ENCODE assay signal across 28 cellular contexts in genomic region chr1:29531596-29531995, GRCh38.
"Had no signal": no experiment of that assay in that cellular context is flagged by ENCODE, and none has a peak within 500 bp of the region (broad histone marks: within the 10 kb centered on the region; RNA-seq: fewer than 3 reads in every experiment).

No MANE protein-coding gene starts in this region.

- H3K36me3 Mint-ChIP-seq: activated naive CD8-positive, alpha-beta T cell treated with anti-CD3 and anti-CD28 coated beads, Interleukin-2, amount 10 ng/mL, durations not matched to agents 7 days and 5 days had no signal

- H3K27me3 ChIP-seq: adrenal gland, MG63, SJCRH30 had no signal

- DNase-seq: activated CD4-positive, alpha-beta T cell treated with anti-CD3 and anti-CD28 coated beads for 4 hours; activated CD8-positive, alpha-beta T cell treated with anti-CD3 and anti-CD28 coated beads for 36 hours; activated naive CD4-positive, alpha-beta T cell treated with anti-CD3 and anti-CD28 coated beads, Interleukin-2, amount 50 U/mL, for 16 hours; activated naive CD8-positive, alpha-beta T cell treated with anti-CD3 and anti-CD28 coated beads, Interleukin-2, amount 10 ng/mL, durations not matched to agents 7 days and 5 days; activated T-cell treated with anti-CD3 and anti-CD28 coated beads for 4 hours; activated T-cell treated with anti-CD3 and anti-CD28 coated beads, Interleukin-2, amount 50 U/mL, for 48 hours; anterior cingulate cortex; MG63; MV-4-11; NCI-H1092 treated with DMSO at 0.1 percent for 48 hours; NCI-H1417 treated with DMSO at 0.1 percent for 48 hours; NCI-H1694; NCI-H2029; NCI-H2107; NCI-H2171 treated with DMSO at 0.1 percent for 48 hours; NCI-H226; NCI-H526; NCI-H774; OCI-M1; Right ventricle myocardium superior; SJCRH30; SK-N-SH; T-helper 1 cell had no signal

- H3K4me3 Mint-ChIP-seq: activated CD8-positive, alpha-beta T cell treated with anti-CD3 and anti-CD28 coated beads for 36 hours; activated naive CD8-positive, alpha-beta T cell treated with anti-CD3 and anti-CD28 coated beads, Interleukin-2, amount 10 ng/mL, durations not matched to agents 7 days and 5 days; activated T-helper 17 cell treated with anti-CD3 and anti-CD28 coated beads, Interleukin-2, amount 50 U/mL, for 72 hours had no signal

- H3K36me3 ChIP-seq: adrenal gland, MG63, SJCRH30 had no signal

- H3K4me2 ChIP-seq: SK-N-SH had no signal

- ATAC-seq: activated CD4-positive, CD25-positive, alpha-beta regulatory T cell treated with anti-CD3 and anti-CD28 coated beads, Interleukin-2, amount 50 U/mL, for 24 hours; activated CD8-positive, alpha-beta T cell treated with anti-CD3 and anti-CD28 coated beads for 36 hours; activated T-helper 17 cell treated with anti-CD3 and anti-CD28 coated beads, Interleukin-2, amount 50 U/mL, for 72 hours; Panc1 had no signal

- H3K27ac ChIP-seq: adrenal gland, RWPE1, SJCRH30 had no signal

- H3K4me1 ChIP-seq: adrenal gland, SJCRH30 had no signal

- H3K4me3 ChIP-seq: adrenal gland, MG63, SJCRH30 had no signal

- H3K9me3 ChIP-seq: adrenal gland, MG63 had no signal

- H3K9ac ChIP-seq: SK-N-SH had no signal

- H3K27ac Mint-ChIP-seq: activated CD8-positive, alpha-beta T cell treated with anti-CD3 and anti-CD28 coated beads for 36 hours; activated naive CD8-positive, alpha-beta T cell treated with anti-CD3 and anti-CD28 coated beads, Interleukin-2, amount 10 ng/mL, durations not matched to agents 7 days and 5 days; activated T-helper 17 cell treated with anti-CD3 and anti-CD28 coated beads, Interleukin-2, amount 50 U/mL, for 72 hours had no signal

- H3K4me1 Mint-ChIP-seq: activated naive CD8-positive, alpha-beta T cell treated with anti-CD3 and anti-CD28 coated beads, Interleukin-2, amount 10 ng/mL, durations not matched to agents 7 days and 5 days; activated T-helper 17 cell treated with anti-CD3 and anti-CD28 coated beads, Interleukin-2, amount 50 U/mL, for 72 hours had no signal
